Comparison of ENCODE assay signal across 30 cellular contexts in genomic region chr2:7961550-7961949, GRCh38.
"Had no signal": no experiment of that assay in that cellular context is flagged by ENCODE, and none has a peak within 500 bp of the region (broad histone marks: within the 10 kb centered on the region; RNA-seq: fewer than 3 reads in every experiment).

No MANE protein-coding gene starts in this region.

- H3K4me2 ChIP-seq: hepatocyte had no signal

- H2AFZ ChIP-seq: hepatocyte had no signal

- H3K27me3 ChIP-seq: adrenal gland, body of pancreas, cardiac muscle cell, colonic mucosa, esophagus squamous epithelium, hepatocyte had no signal

- H3K27ac Mint-ChIP-seq: activated CD4-positive, alpha-beta memory T cell treated with anti-CD3 and anti-CD28 coated beads, Interleukin-2, amount 10 ng/mL, durations not matched to agents 7 days and 5 days; activated CD4-positive, alpha-beta T cell treated with anti-CD3 and anti-CD28 coated beads, Interleukin-2, amount 10 ng/mL, durations not matched to agents 7 days and 5 days; activated naive CD4-positive, alpha-beta T cell treated with anti-CD3 and anti-CD28 coated beads, Interleukin-2, amount 10 ng/mL, durations not matched to agents 7 days and 5 days; activated naive CD8-positive, alpha-beta T cell had no signal

- H3K36me3 Mint-ChIP-seq: activated naive CD4-positive, alpha-beta T cell treated with anti-CD3 and anti-CD28 coated beads, Interleukin-2, amount 10 ng/mL, durations not matched to agents 7 days and 5 days; activated naive CD8-positive, alpha-beta T cell had no signal

- H3K4me1 ChIP-seq: adrenal gland, body of pancreas, colonic mucosa, esophagus squamous epithelium, heart right ventricle had no signal

- H3K27me3 Mint-ChIP-seq: activated CD4-positive, alpha-beta memory T cell treated with anti-CD3 and anti-CD28 coated beads, Interleukin-2, amount 10 ng/mL, durations not matched to agents 7 days and 5 days; activated CD4-positive, alpha-beta T cell treated with anti-CD3 and anti-CD28 coated beads, Interleukin-2, amount 10 ng/mL, durations not matched to agents 7 days and 5 days; activated naive CD4-positive, alpha-beta T cell treated with anti-CD3 and anti-CD28 coated beads, Interleukin-2, amount 10 ng/mL, durations not matched to agents 7 days and 5 days; activated naive CD8-positive, alpha-beta T cell had no signal

- H3K4me3 Mint-ChIP-seq: activated CD4-positive, alpha-beta memory T cell treated with anti-CD3 and anti-CD28 coated beads, Interleukin-2, amount 10 ng/mL, durations not matched to agents 7 days and 5 days; activated CD4-positive, alpha-beta T cell treated with anti-CD3 and anti-CD28 coated beads, Interleukin-2, amount 10 ng/mL, durations not matched to agents 7 days and 5 days; activated naive CD4-positive, alpha-beta T cell treated with anti-CD3 and anti-CD28 coated beads, Interleukin-2, amount 10 ng/mL, durations not matched to agents 7 days and 5 days; activated naive CD8-positive, alpha-beta T cell; activated T-cell treated with anti-CD3 and anti-CD28 coated beads, Interleukin-2, amount 50 U/mL, for 4 hours had no signal

- H3K79me2 ChIP-seq: hepatocyte had no signal

- ATAC-seq: activated T-cell treated with anti-CD3 and anti-CD28 coated beads, Interleukin-2, amount 50 U/mL, for 4 hours; body of pancreas; heart right ventricle had no signal

- FAIRE-seq: endometrium, endothelial cell of umbilical vein, frontal cortex had no signal

- H3K4me1 Mint-ChIP-seq: activated CD4-positive, alpha-beta T cell treated with anti-CD3 and anti-CD28 coated beads, Interleukin-2, amount 10 ng/mL, durations not matched to agents 7 days and 5 days; activated naive CD4-positive, alpha-beta T cell treated with anti-CD3 and anti-CD28 coated beads, Interleukin-2, amount 10 ng/mL, durations not matched to agents 7 days and 5 days had no signal

- H3K9me3 ChIP-seq: adrenal gland, body of pancreas, colonic mucosa, esophagus squamous epithelium, heart right ventricle had no signal

- H3K9me3 Mint-ChIP-seq: activated CD4-positive, alpha-beta memory T cell treated with anti-CD3 and anti-CD28 coated beads, Interleukin-2, amount 10 ng/mL, durations not matched to agents 7 days and 5 days; activated CD4-positive, alpha-beta T cell treated with anti-CD3 and anti-CD28 coated beads, Interleukin-2, amount 10 ng/mL, durations not matched to agents 7 days and 5 days; activated naive CD4-positive, alpha-beta T cell treated with anti-CD3 and anti-CD28 coated beads, Interleukin-2, amount 10 ng/mL, durations not matched to agents 7 days and 5 days; activated T-cell treated with anti-CD3 and anti-CD28 coated beads, Interleukin-2, amount 50 U/mL, for 4 hours had no signal

- H3K27ac ChIP-seq: adrenal gland, body of pancreas, cardiac muscle cell, colonic mucosa, epithelial cell of prostate, esophagus squamous epithelium, heart right ventricle, hepatocyte had no signal

- H3K4me3 ChIP-seq: adrenal gland, body of pancreas, cardiac muscle cell, colonic mucosa, esophagus squamous epithelium, heart right ventricle, hepatocyte had no signal

- DNase-seq: activated CD4-positive, alpha-beta memory T cell treated with anti-CD3 and anti-CD28 coated beads, Interleukin-2, amount 10 ng/mL, durations not matched to agents 7 days and 5 days; activated CD4-positive, alpha-beta T cell treated with anti-CD3 and anti-CD28 coated beads for 4 hours; activated CD4-positive, alpha-beta T cell treated with anti-CD3 and anti-CD28 coated beads, Interleukin-2, amount 10 ng/mL, durations not matched to agents 7 days and 5 days; activated CD4-positive, alpha-beta T cell treated with anti-CD3 and anti-CD28 coated beads, Interleukin-2, amount 50 U/mL, for 4 hours; activated CD4-positive, CD25-positive, alpha-beta regulatory T cell; activated CD4-positive, CD25-positive, alpha-beta regulatory T cell treated with anti-CD3 and anti-CD28 coated beads, Interleukin-2, amount 50 U/mL, for 72 hours; activated CD8-positive, alpha-beta memory T cell treated with anti-CD3 and anti-CD28 coated beads, Interleukin-2, amount 50 U/mL, for 48 hours; activated gamma-delta T cell; activated naive CD4-positive, alpha-beta T cell; activated naive CD4-positive, alpha-beta T cell treated with anti-CD3 and anti-CD28 coated beads, Interleukin-2, amount 10 ng/mL, durations not matched to agents 7 days and 5 days; activated T-cell treated with anti-CD3 and anti-CD28 coated beads for 4 hours; activated T-cell treated with anti-CD3 and anti-CD28 coated beads, Interleukin-2, amount 50 U/mL, for 4 hours; adrenal gland; amygdala; aorta; body of pancreas; central memory CD4-positive, alpha-beta T cell; cerebellar nuclear complex; colonic mucosa; effector CD8-positive, alpha-beta T cell; esophagus squamous epithelium; foreskin fibroblast; heart right ventricle had no signal

- H3K36me3 ChIP-seq: adrenal gland, cardiac muscle cell, colonic mucosa, esophagus squamous epithelium, heart right ventricle had no signal
